Comparison of ENCODE assay signal across 19 cellular contexts in genomic region chr6:85392379-85392778, GRCh38. TPM values are rescaled to one million over a fixed set of nuclear protein-coding genes. Genes with fewer than 3 reads are reported as not detected.
DNase-seq lines count a peak whose midpoint lies in the region; ATAC-seq, FAIRE-seq and TF ChIP-seq lines count a peak whose summit lies in the region.
"Had no signal": no experiment of that assay in that cellular context is flagged by ENCODE, and none has a peak within 500 bp of the region (broad histone marks: within the 10 kb centered on the region; RNA-seq: fewer than 3 reads in every experiment).

No MANE protein-coding gene starts in this region.

- H3K9ac ChIP-seq in HepG2 (ENCODE audit: insufficient read depth, low read depth, low read length) (no peak overlapping the region), smooth muscle cell (ENCODE audit: low read depth) (no peak overlapping the region)
- H3K9ac ChIP-seq: GM23248 had no signal

- no peak overlapping the region for H3K4me3 ChIP-seq in HepG2 (replicated peaks in 1 of 3; ENCODE audit: insufficient read depth in 1 of 3, low read depth in 2 of 3, low read length in 3 of 3)
- no peak overlapping the region for H3K4me3 ChIP-seq in right lobe of liver
- no peak overlapping the region for H3K4me3 ChIP-seq in smooth muscle cell
- H3K4me3 ChIP-seq: GM23248 had no signal

- DNase-seq in HepG2 (ENCODE audit: low spot score) (no peak), right lobe of liver (no peak), amniotic epithelial cell (ENCODE audit: low read depth) (peak; percentile 26), iris pigment epithelial cell (ENCODE audit: low read depth) (peak; percentile 38), smooth muscle cell (lab: John Stamatoyannopoulos, UW; ENCODE audit: unreplicated experiment) (no peak), GF-D8 (lab: John Stamatoyannopoulos, UW) (no peak), glutamatergic neuron (no peak), 8988T (no peak)
- DNase-seq: C1 segment of cervical spinal cord; CD4-positive, alpha-beta memory T cell; COR-L47; DMS79; EL; GDM1; GM23248; H7; HCEC 1CT had no signal

- TF ChIP-seq CTCF in HepG2 (CRISPR knock-in tag; IDR thresholded peaks at IDR 0.05): no peak
- no peak for TF ChIP-seq CTCF in right lobe of liver (IDR thresholded peaks at IDR 0.05)
- no peak for TF ChIP-seq CTCF in smooth muscle cell (IDR thresholded peaks at IDR 0.05; ENCODE audit: borderline replicate concordance, insufficient read depth, poor library complexity, severe bottlenecking)
- no peak for TF ChIP-seq CTCF in glutamatergic neuron (IDR thresholded peaks at IDR 0.05; ENCODE audit: partially characterized antibody, unreplicated experiment)

- H2AFZ ChIP-seq in HepG2 (ENCODE audit: low read length) (no peak overlapping the region), smooth muscle cell (ENCODE audit: low read depth) (peak overlapping the region; percentile 27)
- H2AFZ ChIP-seq: GM23248 had no signal

- in situ Hi-C loops in HepG2 (cut with HindIII; ENCODE audit: extremely low pct_ligation_motif_present, low pct_unique_long_range_greater_than_20kb): no loop called here

- no peaks in the 10 kb centered on the region for H3K36me3 Mint-ChIP-seq in glutamatergic neuron (ENCODE audit: unreplicated experiment)
- H3K36me3 Mint-ChIP-seq: CD4-positive, alpha-beta memory T cell had no signal

- CTCF ChIA-PET in HepG2 (lab: Yijun Ruan, JAX; ENCODE audit: low intra/inter-chr PET ratio, low total read pairs): no interaction called here

- TF ChIP-seq POLR2A in HepG2 (IDR thresholded peaks at IDR 0.05; ENCODE audit: insufficient read depth in 1 of 2, low read depth in 2 of 2, low read length in 2 of 2) (no peak), right lobe of liver (IDR thresholded peaks at IDR 0.05) (no peak)

- H3K4me3 Mint-ChIP-seq in glutamatergic neuron (ENCODE audit: unreplicated experiment): no peak overlapping the region
- H3K4me3 Mint-ChIP-seq: CD4-positive, alpha-beta memory T cell had no signal

- TF ChIP-seq RAD21 in HepG2 (CRISPR knock-in tag; IDR thresholded peaks at IDR 0.05): no peak

- WGBS in HepG2 (ENCODE audit: low lambda C conversion rate): 100% methylated on average over 4 of the region's 4 CpGs
- WGBS in right lobe of liver (ENCODE audit: insufficient coverage, low coverage, low lambda C conversion rate, missing lambda C conversion rate): 69% methylated on average over 3 of the region's 4 CpGs
- 87% methylated on average over 4 of the region's 4 CpGs for WGBS in smooth muscle cell (ENCODE audit: low lambda C conversion rate)

- peaks cover 76% of the 10 kb centered on the region for H3K4me1 ChIP-seq in HepG2 (ENCODE audit: insufficient read depth, low read length)
- H3K4me1 ChIP-seq in right lobe of liver: peaks cover 0 to 21% (median 2%) of the 10 kb centered on the region in 4 donors
- H3K4me1 ChIP-seq in smooth muscle cell (ENCODE audit: low read depth): peaks cover 11% of the 10 kb centered on the region

- ATAC-seq in HepG2 (no peak), right lobe of liver (no peak)

- H3K79me2 ChIP-seq in HepG2 (ENCODE audit: insufficient read depth, low read length) (no peaks in the 10 kb centered on the region), smooth muscle cell (ENCODE audit: low read depth) (no peaks in the 10 kb centered on the region)

- H3K27me3 ChIP-seq in HepG2 (ENCODE audit: control insufficient read depth in 1 of 2, insufficient read depth in 2 of 2, low read length in 2 of 2) (no peaks in the 10 kb centered on the region), right lobe of liver (no peaks in the 10 kb centered on the region), smooth muscle cell (ENCODE audit: low read depth) (no peaks in the 10 kb centered on the region)

- H3F3A ChIP-seq in smooth muscle cell (ENCODE audit: low read depth): no peaks in the 10 kb centered on the region

- H3K4me1 Mint-ChIP-seq in glutamatergic neuron (ENCODE audit: low read depth, unreplicated experiment): no peaks in the 10 kb centered on the region
- H3K4me1 Mint-ChIP-seq: CD4-positive, alpha-beta memory T cell had no signal

- H3K36me3 ChIP-seq in HepG2 (replicated peaks in 1 of 2; ENCODE audit: control insufficient read depth in 1 of 2, insufficient read depth in 2 of 2, low read length in 2 of 2) (no peaks in the 10 kb centered on the region), right lobe of liver (no peaks in the 10 kb centered on the region), smooth muscle cell (ENCODE audit: low read depth) (no peaks in the 10 kb centered on the region)

- H4K20me1 ChIP-seq in HepG2 (ENCODE audit: insufficient read depth, low read length) (no peaks in the 10 kb centered on the region), smooth muscle cell (ENCODE audit: low read depth) (no peaks in the 10 kb centered on the region)

- H3K4me2 ChIP-seq in HepG2 (ENCODE audit: low read depth, low read length) (no peak overlapping the region), smooth muscle cell (no peak overlapping the region)

- H3K9me3 ChIP-seq in HepG2 (ENCODE audit: low read length) (no peaks in the 10 kb centered on the region), right lobe of liver (no peaks in the 10 kb centered on the region), smooth muscle cell (replicated peaks; ENCODE audit: low read depth) (no peaks in the 10 kb centered on the region)

- H3K27me3 Mint-ChIP-seq in glutamatergic neuron (ENCODE audit: unreplicated experiment): peaks cover 2% of the 10 kb centered on the region

- no peaks in the 10 kb centered on the region for H3K9me3 Mint-ChIP-seq in glutamatergic neuron (ENCODE audit: unreplicated experiment)

- TF ChIP-seq EP300 in HepG2 (IDR thresholded peaks at IDR 0.05; ENCODE audit: low read depth in 2 of 2, low read length in 2 of 2) (no peak), HepG2 (CRISPR knock-in tag; IDR thresholded peaks at IDR 0.05; ENCODE audit: borderline replicate concordance) (no peak)

- POLR2A ChIA-PET in HepG2 (lab: Yijun Ruan, JAX): no interaction called here

- H3K27ac ChIP-seq in HepG2 (ENCODE audit: extremely low read length, insufficient read depth, low read length) (no peak overlapping the region), right lobe of liver (no peak overlapping the region), smooth muscle cell (ENCODE audit: low read depth) (no peak overlapping the region)
- H3K27ac ChIP-seq: GM23248 had no signal

- BruUV-seq in HepG2 (replicated peaks; lab: Mats Ljungman, UMichigan): no TSS peak

- H3K27ac Mint-ChIP-seq in glutamatergic neuron (ENCODE audit: unreplicated experiment): no peak overlapping the region
- H3K27ac Mint-ChIP-seq: CD4-positive, alpha-beta memory T cell had no signal

- intact Hi-C loops in HepG2 (cut with micrococcal nuclease; ENCODE audit: unreplicated experiment): no loop called here
- intact Hi-C loops in right lobe of liver (cut with DNase I): no loop called here

- FAIRE-seq in HepG2 (lab: Jason Lieb, UNC): no peak
- FAIRE-seq: GM12892, H1 had no signal

TF ChIP-seq in HepG2, 621 proteins besides CTCF, POLR2A, EP300 and RAD21 (continues in another document):
- TF ChIP-seq KAT7 (CRISPR knock-in tag; IDR thresholded peaks at IDR 0.05; ENCODE audit: borderline replicate concordance): no peak
- TF ChIP-seq, protein P1, sequence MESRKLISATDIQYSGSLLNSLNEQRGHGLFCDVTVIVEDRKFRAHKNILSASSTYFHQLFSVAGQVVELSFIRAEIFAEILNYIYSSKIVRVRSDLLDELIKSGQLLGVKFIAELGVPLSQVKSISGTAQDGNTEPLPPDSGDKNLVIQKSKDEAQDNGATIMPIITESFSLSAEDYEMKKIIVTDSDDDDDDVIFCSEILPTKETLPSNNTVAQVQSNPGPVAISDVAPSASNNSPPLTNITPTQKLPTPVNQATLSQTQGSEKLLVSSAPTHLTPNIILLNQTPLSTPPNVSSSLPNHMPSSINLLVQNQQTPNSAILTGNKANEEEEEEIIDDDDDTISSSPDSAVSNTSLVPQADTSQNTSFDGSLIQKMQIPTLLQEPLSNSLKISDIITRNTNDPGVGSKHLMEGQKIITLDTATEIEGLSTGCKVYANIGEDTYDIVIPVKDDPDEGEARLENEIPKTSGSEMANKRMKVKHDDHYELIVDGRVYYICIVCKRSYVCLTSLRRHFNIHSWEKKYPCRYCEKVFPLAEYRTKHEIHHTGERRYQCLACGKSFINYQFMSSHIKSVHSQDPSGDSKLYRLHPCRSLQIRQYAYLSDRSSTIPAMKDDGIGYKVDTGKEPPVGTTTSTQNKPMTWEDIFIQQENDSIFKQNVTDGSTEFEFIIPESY (CRISPR knock-in tag; IDR thresholded peaks at IDR 0.05): peak; percentile 93

RNA-seq across cellular contexts. Expression of gene NT5E, which starts 57.5 kb away (rescaled TPM):
- total RNA-seq in HepG2 (2016; rRNA removed; fragmentation: Illumina TruSeq; extraction: Trizol): 6.4 and 9.5 TPM in 2 replicates
- 2.7 and 3.2 TPM in 2 replicates for total RNA-seq in HepG2 (2016; cell fraction: cytosol; rRNA removed; fragmentation: Illumina TruSeq; extraction: Trizol; ENCODE audit: low read depth)
- 6.5 and 9.4 TPM in 2 replicates for total RNA-seq in HepG2 (2016; cell fraction: insoluble cytoplasmic fraction; rRNA removed; fragmentation: Illumina TruSeq; extraction: Trizol)
- total RNA-seq in HepG2 (2016; cell fraction: membrane; rRNA removed; fragmentation: Illumina TruSeq; extraction: Trizol): 4.5 and 4.6 TPM in 2 replicates
- total RNA-seq in HepG2 (2016; cell fraction: nucleus; rRNA removed; fragmentation: Illumina TruSeq; extraction: Trizol): 11.7 and 12.4 TPM in 2 replicates
- polyA plus RNA-seq in HepG2 (2011; rRNA removed): 33.0 and 40.6 TPM in 2 replicates
- polyA plus RNA-seq in HepG2 (2011; cell fraction: cytosol; rRNA removed): 28.1 and 33.2 TPM in 2 replicates
- 38.4 and 39.5 TPM in 2 replicates for polyA plus RNA-seq in HepG2 (2011; cell fraction: nucleus; rRNA removed)
- polyA plus RNA-seq in HepG2 (2012): 41.1 and 41.9 TPM in 2 replicates
- polyA plus RNA-seq in HepG2 (2016; cell fraction: cytosol; fragmentation: Illumina TruSeq; extraction: Trizol; ENCODE audit: low read depth): 1.8 and 3.1 TPM in 2 replicates
- polyA plus RNA-seq in HepG2 (2016; cell fraction: insoluble cytoplasmic fraction; fragmentation: Illumina TruSeq; extraction: Trizol; ENCODE audit: low read depth): 5.9 and 6.0 TPM in 2 replicates
- 3.5 and 3.7 TPM in 2 replicates for polyA plus RNA-seq in HepG2 (2016; cell fraction: membrane; fragmentation: Illumina TruSeq; extraction: Trizol; ENCODE audit: low read depth)
- 12.7 and 12.8 TPM in 2 replicates for polyA plus RNA-seq in HepG2 (2016; cell fraction: nucleus; fragmentation: Illumina TruSeq; extraction: Trizol; ENCODE audit: insufficient read depth, low read depth)
- polyA minus RNA-seq in HepG2 (2011; rRNA and poly(A)+ RNA removed; ENCODE audit: low replicate concordance): 4.8 and 51.2 TPM in 2 replicates
- 40.8 and 61.8 TPM in 2 replicates for polyA minus RNA-seq in HepG2 (2011; cell fraction: cytosol; rRNA and poly(A)+ RNA removed)
- 27.0 and 35.1 TPM in 2 replicates for polyA minus RNA-seq in HepG2 (2011; cell fraction: nucleus; rRNA and poly(A)+ RNA removed)
- total RNA-seq in right lobe of liver: 10 to 100 TPM; 19.3 to 31.8 (median 25.8) TPM
- total RNA-seq in smooth muscle cell: 124 and 137 TPM in 2 replicates
- 72.8 and 88.6 TPM in 2 replicates for polyA plus RNA-seq in smooth muscle cell
- total RNA-seq in glutamatergic neuron (ENCODE audit: unreplicated experiment): 0.29 TPM

Comparison
In these comparisons a context has a peak if more than half of its experiments do, and no peak if none do; other contexts are left out.
1. DNase-seq: peak in amniotic epithelial cell (single experiment) and iris pigment epithelial cell (single experiment); none in HepG2 (single experiment), right lobe of liver (0 of 3), smooth muscle cell (single experiment), GF-D8 (single experiment), glutamatergic neuron (single experiment) and 8988T (single experiment).